14 cellular contexts compared by ENCODE assay signal in the genomic region with DNA sequence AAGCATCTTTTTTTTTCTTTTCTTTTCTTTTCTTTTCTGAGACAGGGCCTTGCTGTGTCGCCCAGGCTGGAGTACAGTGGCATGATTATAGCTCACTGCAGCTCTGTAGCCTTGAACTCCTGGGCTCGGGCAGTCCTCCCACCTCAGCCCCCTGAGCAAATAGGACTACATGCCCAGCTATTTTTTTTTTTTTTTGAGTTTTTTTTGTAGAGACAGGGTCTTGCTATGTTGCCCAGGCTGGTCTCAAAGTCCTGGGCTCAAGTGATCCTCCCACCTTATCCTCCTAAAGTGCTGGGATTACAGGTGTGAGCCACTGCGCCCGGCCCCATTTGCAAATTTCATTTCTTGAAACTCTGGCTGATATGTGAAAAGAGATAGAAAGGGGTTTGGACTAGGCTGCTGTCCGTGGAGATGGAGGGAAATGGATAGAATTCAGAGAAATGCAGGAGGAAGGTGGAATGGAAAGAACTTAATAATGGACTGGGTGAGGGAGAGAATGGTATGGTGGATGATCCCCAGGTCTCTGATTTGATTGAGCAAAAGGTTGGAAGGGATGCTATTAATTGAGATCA. TPM values are rescaled to one million over a fixed set of nuclear protein-coding genes. Genes with fewer than 3 reads are reported as not detected.
DNase-seq lines count a peak whose midpoint lies in the region; ATAC-seq, FAIRE-seq and TF ChIP-seq lines count a peak whose summit lies in the region.
"Had no signal": no experiment of that assay in that cellular context is flagged by ENCODE, and none has a peak within 500 bp of the region (broad histone marks: within the 10 kb centered on the region; RNA-seq: fewer than 3 reads in every experiment).

No MANE protein-coding gene starts in this region.

- H3K27me3 ChIP-seq in GM23338 (ENCODE audit: insufficient read depth) (no peaks in the 10 kb centered on the region), astrocyte (ENCODE audit: insufficient read depth, low read length) (no peaks in the 10 kb centered on the region), neutrophil (no peaks in the 10 kb centered on the region), PC-9 (ENCODE audit: insufficient read depth, low read depth) (no peaks in the 10 kb centered on the region)

- no peak overlapping the region for H2AFZ ChIP-seq in GM23338
- H2AFZ ChIP-seq in astrocyte (ENCODE audit: low read depth, low read length), result no peak overlapping the region
- no peak overlapping the region for H2AFZ ChIP-seq in PC-9

- H3K4me3 Mint-ChIP-seq in GM23338, result no peak overlapping the region
- no peak overlapping the region for H3K4me3 Mint-ChIP-seq in astrocyte (ENCODE audit: unreplicated experiment)
- no peak overlapping the region for H3K4me3 Mint-ChIP-seq in Calu3 (ENCODE audit: low read depth, unreplicated experiment)
- H3K4me3 Mint-ChIP-seq: HFFc6 had no signal

- peak overlapping the region; percentile 33; the same call in 1 of the 2 replicates for H3K27ac ChIP-seq in C4-2B
- H3K27ac ChIP-seq in GM23338 (ENCODE audit: low read depth), result no peak overlapping the region
- H3K27ac ChIP-seq in astrocyte (ENCODE audit: low read depth, low read length), result no peak overlapping the region
- peak overlapping the region; percentile 60 for H3K27ac ChIP-seq in neutrophil
- no peak overlapping the region for H3K27ac ChIP-seq in PC-9

- H3K79me2 ChIP-seq in GM23338 (replicated peaks; ENCODE audit: insufficient read depth), result no peaks in the 10 kb centered on the region; the same call in 1 of the 2 replicates
- peaks cover 3% of the 10 kb centered on the region for H3K79me2 ChIP-seq in astrocyte (ENCODE audit: insufficient read depth, low read length)
- H3K79me2 ChIP-seq in PC-9 (ENCODE audit: low read depth), result no peaks in the 10 kb centered on the region

- POLR2A ChIA-PET in PC-9 (lab: Charles Lee; ENCODE audit: unreplicated experiment), result no interaction called here

- no peak for ATAC-seq in GM23338
- ATAC-seq: Right ventricle myocardium inferior had no signal

- H3K27me3 Mint-ChIP-seq in GM23338 (ENCODE audit: insufficient read depth, low read depth, poor library complexity), result peaks cover 2% of the 10 kb centered on the region
- H3K27me3 Mint-ChIP-seq in astrocyte (ENCODE audit: low read depth, unreplicated experiment), result no peaks in the 10 kb centered on the region
- no peaks in the 10 kb centered on the region for H3K27me3 Mint-ChIP-seq in Calu3 (ENCODE audit: unreplicated experiment)

- peak overlapping the region; percentile 63; the same call in 1 of the 2 replicates for H3K4me2 ChIP-seq in GM23338
- H3K4me2 ChIP-seq in astrocyte (ENCODE audit: low read length), result no peak overlapping the region
- H3K4me2 ChIP-seq in PC-9, result no peak overlapping the region

- BruUV-seq in PC-9 (replicated peaks; lab: Mats Ljungman, UMichigan), result no TSS peak
- BruUV-seq in Calu3 (replicated peaks; lab: Mats Ljungman, UMichigan), result no TSS peak

- H3K4me3 ChIP-seq in GM23338 (no peak overlapping the region), astrocyte (ENCODE audit: insufficient read depth, low read depth, low read length) (no peak overlapping the region), neutrophil (ENCODE audit: low read depth in 1 of 2, low read length in 1 of 2) (no peak overlapping the region), PC-9 (no peak overlapping the region)

- no peaks in the 10 kb centered on the region for H3K36me3 ChIP-seq in GM23338 (ENCODE audit: insufficient read depth)
- H3K36me3 ChIP-seq in astrocyte (ENCODE audit: insufficient read depth, low read length), result no peaks in the 10 kb centered on the region
- H3K36me3 ChIP-seq in neutrophil, result peaks cover 12% of the 10 kb centered on the region
- 0 out of 2 replicates have a peak, but pooled peaks cover 4% of the 10 kb centered on the region for H3K36me3 ChIP-seq in PC-9 (ENCODE audit: low read depth)

- H3K4me1 ChIP-seq in GM23338 (ENCODE audit: insufficient read depth) (peaks cover 20% of the 10 kb centered on the region), astrocyte (ENCODE audit: insufficient read depth, low read length) (peaks cover 10% of the 10 kb centered on the region), neutrophil (ENCODE audit: control insufficient read depth in 1 of 2, insufficient read depth in 1 of 2, low read depth in 1 of 2, low read length in 1 of 2) (peaks cover 21 to 67% of the 10 kb centered on the region in 2 experiments), PC-9 (replicated peaks; ENCODE audit: insufficient read depth) (no peaks in the 10 kb centered on the region)

- CTCF ChIA-PET in PC-9 (lab: Charles Lee), result interaction anchor here (0.6 kb wide), 1 partner anchor 272 kb away, joined by 3 read pairs; no protein-coding TSS in a partner anchor
- CTCF ChIA-PET in Calu3 (lab: Charles Lee), result no interaction called here

- H3K27ac Mint-ChIP-seq in GM23338 (no peak overlapping the region), astrocyte (ENCODE audit: unreplicated experiment) (peak overlapping the region; percentile 4), Calu3 (ENCODE audit: unreplicated experiment) (no peak overlapping the region)
- H3K27ac Mint-ChIP-seq: HFFc6 had no signal

- H3F3A ChIP-seq in GM23338 (replicated peaks; ENCODE audit: low read depth), result no peaks in the 10 kb centered on the region
- H3F3A ChIP-seq in PC-9 (ENCODE audit: insufficient read depth, low read depth), result no peaks in the 10 kb centered on the region

- DNase-seq in GM23338 (ENCODE audit: low spot score) (no peak), astrocyte (ENCODE audit: low read depth) (no peak), NCI-H526 (lab: John Stamatoyannopoulos, UW) (no peak), PC-9 (no peak), Calu3 (no peak)
- DNase-seq: COR-L47; dermis blood vessel endothelial cell; HFFc6; NCI-H1105 treated with DMSO at 0.1 percent for 48 hours; NCI-H524 treated with DMSO at 0.1 percent for 48 hours; stimulated activated naive CD4-positive, alpha-beta T cell had no signal

- no peak overlapping the region for H3K9ac ChIP-seq in astrocyte (ENCODE audit: low read length)

- H3K9me3 Mint-ChIP-seq in GM23338, result no peaks in the 10 kb centered on the region
- no peaks in the 10 kb centered on the region for H3K9me3 Mint-ChIP-seq in astrocyte (ENCODE audit: unreplicated experiment)
- H3K9me3 Mint-ChIP-seq in Calu3 (ENCODE audit: low read depth, unreplicated experiment), result no peaks in the 10 kb centered on the region
- H3K9me3 Mint-ChIP-seq: HFFc6 had no signal

- H3K36me3 Mint-ChIP-seq in GM23338 (ENCODE audit: low read depth) (0 out of 3 replicates have a peak, but pooled peaks cover 2% of the 10 kb centered on the region), astrocyte (ENCODE audit: low read depth, unreplicated experiment) (no peaks in the 10 kb centered on the region), Calu3 (ENCODE audit: insufficient read depth, unreplicated experiment) (no peaks in the 10 kb centered on the region)

- H3K9me3 ChIP-seq in astrocyte (ENCODE audit: insufficient read depth, low read depth, low read length) (no peaks in the 10 kb centered on the region), neutrophil (no peaks in the 10 kb centered on the region), PC-9 (ENCODE audit: insufficient read depth, low read depth) (no peaks in the 10 kb centered on the region)

- intact Hi-C loops in PC-9 (cut with micrococcal nuclease; ENCODE audit: unreplicated experiment) (no loop called here), Calu3 (cut with micrococcal nuclease; ENCODE audit: unreplicated experiment) (no loop called here)

- H3K4me1 Mint-ChIP-seq in GM23338 (peaks cover 27% of the 10 kb centered on the region), astrocyte (ENCODE audit: low read depth, unreplicated experiment) (peaks cover 30% of the 10 kb centered on the region), Calu3 (ENCODE audit: low read depth, unreplicated experiment) (peaks cover 17% of the 10 kb centered on the region)

- FAIRE-seq in astrocyte (lab: Jason Lieb, UNC), result no peak

- H3K9me2 ChIP-seq in GM23338 (ENCODE audit: insufficient read depth) (no peaks in the 10 kb centered on the region; the same call in 1 of the 2 replicates), PC-9 (ENCODE audit: insufficient read depth) (no peaks in the 10 kb centered on the region)

- no peaks in the 10 kb centered on the region for H4K20me1 ChIP-seq in GM23338 (replicated peaks; ENCODE audit: insufficient read depth)
- H4K20me1 ChIP-seq in astrocyte (ENCODE audit: insufficient read depth, low read length), result peaks cover 11% of the 10 kb centered on the region
- no peaks in the 10 kb centered on the region for H4K20me1 ChIP-seq in PC-9 (ENCODE audit: insufficient read depth)

- TF ChIP-seq CTCF in C4-2B (conservative IDR thresholded peaks at IDR 0.05) (no peak), GM23338 (conservative IDR thresholded peaks at IDR 0.05; ENCODE audit: low read depth in 2 of 2) (no peak), astrocyte (IDR thresholded peaks at IDR 0.05; ENCODE audit: insufficient read depth, low read depth, low read length) (no peak), neutrophil (IDR thresholded peaks at IDR 0.05) (no peak), PC-9 (conservative IDR thresholded peaks at IDR 0.05) (no peak), Calu3 (IDR thresholded peaks at IDR 0.05; ENCODE audit: unreplicated experiment) (no peak)

RNA-seq across cellular contexts. Expression of gene TNFAIP8, which starts 32.9 kb away (rescaled TPM):
- total RNA-seq in GM23338 (2014; rRNA removed; shearing (Covaris generic)), result 29.2 and 30.1 TPM in 2 replicates
- polyA plus RNA-seq in GM23338 (2016; fragmentation: Nextera tagmentation; extraction: Ambion mirVana), result 10.6 and 12.8 TPM in 2 replicates
- total RNA-seq in astrocyte (25.9 and 33.1 TPM in 2 replicates), PC-9 (2021) (15.0 and 16.4 TPM in 2 replicates), Calu3 (2022) (24.2 and 30.6 TPM in 2 replicates)

Comparison
In these comparisons a context has a peak if more than half of its experiments do, and no peak if none do; other contexts are left out.
1. H3K27ac ChIP-seq: peak in C4-2B (single experiment) and neutrophil (single experiment); none in GM23338 (single experiment), astrocyte (single experiment) and PC-9 (single experiment).